In genomic region chr7:8753355-8753754, GRCh38 we compare ENCODE assay signal across 30 cellular contexts.
"Had no signal": no experiment of that assay in that cellular context is flagged by ENCODE, and none has a peak within 500 bp of the region (broad histone marks: within the 10 kb centered on the region; RNA-seq: fewer than 3 reads in every experiment).

No MANE protein-coding gene starts in this region.

- H3K27me3 ChIP-seq: ascending aorta, cardiac muscle cell had no signal

- H3K36me3 ChIP-seq: ascending aorta, cardiac muscle cell had no signal

- DNase-seq: activated B cell treated with CpG ODN at 0.5 μM for 24 hours; activated CD4-positive, alpha-beta memory T cell treated with anti-CD3 and anti-CD28 coated beads for 36 hours; activated CD4-positive, alpha-beta T cell treated with anti-CD3 and anti-CD28 coated beads for 4 hours; activated CD4-positive, alpha-beta T cell treated with anti-CD3 and anti-CD28 coated beads, Interleukin-2, amount 10 ng/mL, durations not matched to agents 24 days and 14 days; activated CD4-positive, alpha-beta T cell treated with anti-CD3 and anti-CD28 coated beads, Interleukin-2, amount 50 U/mL, for 1 hour; activated CD4-positive, alpha-beta T cell treated with anti-CD3 and anti-CD28 coated beads, Interleukin-2, amount 50 U/mL, for 4 hours; activated CD4-positive, CD25-positive, alpha-beta regulatory T cell treated with anti-CD3 and anti-CD28 coated beads, Interleukin-2, amount 50 U/mL, for 72 hours; activated CD8-positive, alpha-beta memory T cell treated with anti-CD3 and anti-CD28 coated beads, Interleukin-2, amount 50 U/mL, for 4 hours; activated CD8-positive, alpha-beta T cell treated with anti-CD3 and anti-CD28 coated beads for 36 hours; activated effector memory CD4-positive, alpha-beta T cell treated with Interleukin-2 at 50 U/mL for 16 hours; activated gamma-delta T cell; activated naive CD4-positive, alpha-beta T cell treated with anti-CD3 and anti-CD28 coated beads, Interleukin-2, amount 10 ng/mL, durations not matched to agents 7 days and 5 days; activated naive CD4-positive, alpha-beta T cell treated with Interleukin-2 at 50 U/mL for 16 hours; activated naive CD8-positive, alpha-beta T cell treated with anti-CD3 and anti-CD28 coated beads, Interleukin-2, amount 10 ng/mL, durations not matched to agents 7 days and 5 days; activated naive CD8-positive, alpha-beta T cell treated with anti-CD3 and anti-CD28 coated beads, Interleukin-2, amount 50 U/mL, for 24 hours; activated T-cell treated with anti-CD3 and anti-CD28 coated beads for 4 hours; activated T-cell treated with anti-CD3 and anti-CD28 coated beads, Interleukin-2, amount 50 U/mL, for 1 hour; activated T-cell treated with anti-CD3 and anti-CD28 coated beads, Interleukin-2, amount 50 U/mL, for 4 hours; amygdala; anterior cingulate cortex; caudate nucleus; cerebellar nuclear complex; T-helper 1 cell; T-helper 2 cell; T-helper 9 cell had no signal

- H3K4me3 ChIP-seq: ascending aorta, cardiac muscle cell had no signal

- H3K4me1 ChIP-seq: ascending aorta had no signal

- H3K9me3 ChIP-seq: ascending aorta had no signal

- H3K27ac ChIP-seq: ascending aorta, cardiac muscle cell, VCaP had no signal

- FAIRE-seq: bronchial epithelial cell, TTC549 had no signal

- ATAC-seq: activated CD8-positive, alpha-beta T cell treated with anti-CD3 and anti-CD28 coated beads for 36 hours; activated naive CD8-positive, alpha-beta T cell treated with anti-CD3 and anti-CD28 coated beads, Interleukin-2, amount 50 U/mL, for 24 hours; activated T-cell treated with anti-CD3 and anti-CD28 coated beads, Interleukin-2, amount 50 U/mL, for 4 hours had no signal
